Comparison of ENCODE assay signal across 9 cellular contexts in genomic region chr10:13708256-13708990, GRCh38.
DNase-seq lines count a peak whose midpoint lies in the region; ATAC-seq, FAIRE-seq and TF ChIP-seq lines count a peak whose summit lies in the region.
"Had no signal": no experiment of that assay in that cellular context is flagged by ENCODE, and none has a peak within 500 bp of the region (broad histone marks: within the 10 kb centered on the region; RNA-seq: fewer than 3 reads in every experiment).

No MANE protein-coding gene starts in this region.

- H3K4me1 Mint-ChIP-seq in memory B cell = peaks cover 24% of the 10 kb centered on the region

- H3K27me3 ChIP-seq in heart left ventricle = no peaks in the 10 kb centered on the region
- no peaks in the 10 kb centered on the region for H3K27me3 ChIP-seq in K562 (ENCODE audit: control insufficient read depth in 2 of 2, insufficient read depth in 2 of 2, low read length in 2 of 2)
- H3K27me3 ChIP-seq in upper lobe of left lung = no peaks in the 10 kb centered on the region

- H4K20me1 ChIP-seq in K562 (replicated peaks; ENCODE audit: control insufficient read depth, insufficient read depth, low read length) = no peaks in the 10 kb centered on the region

- H3K27me3 Mint-ChIP-seq in memory B cell = peaks cover 18% of the 10 kb centered on the region

- H3K9me3 ChIP-seq in heart left ventricle (no peaks in the 10 kb centered on the region), K562 (replicated peaks; ENCODE audit: control insufficient read depth, insufficient read depth, low read depth, low read length) (no peaks in the 10 kb centered on the region), upper lobe of left lung (no peaks in the 10 kb centered on the region)

- ATAC-seq in heart left ventricle (no peak), left ventricle myocardium superior (no peak), K562 (no peak), memory B cell (ENCODE audit: low read depth) (no peak), upper lobe of left lung (ENCODE audit: low FRiP score in 2 of 2) (no peak), GM18909 (IDR thresholded peaks at IDR 0.05; ENCODE audit: poor library complexity, unreplicated experiment) (no peak), GM19463 (IDR thresholded peaks at IDR 0.05; ENCODE audit: unreplicated experiment) (no peak)

- H3K36me3 ChIP-seq in heart left ventricle (peaks cover 0 to 7% (median 0%) of the 10 kb centered on the region in 9 donors), K562 (ENCODE audit: control insufficient read depth, insufficient read depth, low read length) (no peaks in the 10 kb centered on the region), upper lobe of left lung (no peaks in the 10 kb centered on the region)

- TF ChIP-seq EP300 in K562 (IDR thresholded peaks at IDR 0.05; ENCODE audit: low read length) = no peak
- no peak for TF ChIP-seq EP300 in upper lobe of left lung (IDR thresholded peaks at IDR 0.05)

- in situ Hi-C loops in K562 (cut with MboI) = no loop called here

- intact Hi-C loops in heart left ventricle (cut with DNase I) = loop anchor here in 5 of 10 donors (5.0 to 10.0 kb wide), 5 partner anchors 36 to 69 kb away; no protein-coding TSS in a partner anchor
- intact Hi-C loops in left ventricle myocardium superior (cut with micrococcal nuclease) = no loop called here
- intact Hi-C loops in K562 (cut with micrococcal nuclease) = loop anchor here (5.0 kb wide), 1 partner anchor 69 kb away; no protein-coding TSS in a partner anchor

- H3K36me3 Mint-ChIP-seq in memory B cell = no peaks in the 10 kb centered on the region

- peak overlapping the region in 10 of 12 donors; percentile 49 to 78 (median 64) for H3K4me3 ChIP-seq in heart left ventricle
- no peak overlapping the region for H3K4me3 ChIP-seq in K562
- H3K4me3 ChIP-seq in upper lobe of left lung = peak overlapping the region in 3 of 4 donors; percentile 45 to 56 (median 51)

- 64 to 79% (median 75%) methylated on average over 8 of the region's 8 CpGs for WGBS in heart left ventricle, 4 donors
- 61% methylated on average over 8 of the region's 8 CpGs for WGBS in K562 (ENCODE audit: insufficient coverage, low coverage, missing lambda C conversion rate)
- WGBS in upper lobe of left lung, 2 donors = 69 to 70% methylated on average over 8 of the region's 8 CpGs

- CTCF ChIA-PET in K562 (lab: Yijun Ruan, JAX; ENCODE audit: low intra/inter-chr PET ratio) = no interaction called here

- H3K27ac ChIP-seq in heart left ventricle (peak overlapping the region; percentile 60 to 91 (median 82)), K562 (ENCODE audit: extremely low read depth, low read depth, low read length) (no peak overlapping the region), upper lobe of left lung (peak overlapping the region; percentile 38 to 71 (median 61))

- TF ChIP-seq POLR2A in heart left ventricle (IDR thresholded peaks at IDR 0.05) (no peak), K562 (conservative IDR thresholded peaks at IDR 0.05) (no peak), upper lobe of left lung (IDR thresholded peaks at IDR 0.05) (no peak)

- no peak overlapping the region for H3K27ac Mint-ChIP-seq in memory B cell
- H3K27ac Mint-ChIP-seq: T-helper 1 cell treated with Interleukin-12 subunit alpha and Interleukin-12 subunit beta and Interleukin-4 antibody, amounts not matched to agents 30 μg/mL and 1 μg/mL, for 36 hours had no signal

- no peak for FAIRE-seq in K562 (lab: Jason Lieb, UNC)

- DNase-seq in heart left ventricle = no peak
- no peak for DNase-seq in left ventricle myocardium superior
- DNase-seq in K562 (ENCODE audit: extremely low read depth in 1 of 4, low spot score in 3 of 4) = no peak
- DNase-seq in memory B cell (ENCODE audit: low spot score in 2 of 2) = no peak
- DNase-seq in upper lobe of left lung = no peak
- no peak for DNase-seq in NCI-H1694 treated with DMSO at 0.1 percent for 48 hours (lab: John Stamatoyannopoulos, UW)

- H2AFZ ChIP-seq in K562 (ENCODE audit: low read depth, low read length) = peak overlapping the region; percentile 92

- H3K4me3 Mint-ChIP-seq in memory B cell = peak overlapping the region; percentile 71

- TF ChIP-seq RAD21 in K562 (CRISPR knock-in tag; conservative IDR thresholded peaks at IDR 0.05 in 1 of 2, IDR thresholded peaks at IDR 0.05 in 1 of 2) = no peak

- H3K4me2 ChIP-seq in K562 (ENCODE audit: insufficient read depth, low read length) = peak overlapping the region; percentile 91; the same call in 1 of the 2 replicates

- H3K9me3 Mint-ChIP-seq in memory B cell = no peaks in the 10 kb centered on the region
- H3K9me3 Mint-ChIP-seq: T-helper 1 cell treated with Interleukin-12 subunit alpha and Interleukin-12 subunit beta and Interleukin-4 antibody, amounts not matched to agents 30 μg/mL and 1 μg/mL, for 36 hours had no signal

- peak overlapping the region; percentile 9 to 71; a peak in 2 of 4 replicates for H3K9ac ChIP-seq in K562 (ENCODE audit: insufficient read depth in 1 of 2, low read depth in 2 of 2, low read length in 2 of 2)

- H3K4me1 ChIP-seq in heart left ventricle (peaks cover 4 to 94% (median 57%) of the 10 kb centered on the region in 12 donors), K562 (replicated peaks in 1 of 2; ENCODE audit: control insufficient read depth in 2 of 2, insufficient read depth in 2 of 2, low read length in 2 of 2) (peaks cover 40% of the 10 kb centered on the region in 2 experiments; a peak in 3 of 5 replicates), upper lobe of left lung (peaks cover 26 to 61% (median 39%) of the 10 kb centered on the region in 4 donors)

- peaks cover 15% of the 10 kb centered on the region; the same call in 1 of the 3 replicates for H3K79me2 ChIP-seq in K562 (ENCODE audit: control insufficient read depth, insufficient read depth, low read length)

- no peaks in the 10 kb centered on the region for H3K9me1 ChIP-seq in K562 (ENCODE audit: control insufficient read depth, insufficient read depth, low read length)

- TF ChIP-seq CTCF in heart left ventricle (IDR thresholded peaks at IDR 0.05) (no peak), K562 (IDR thresholded peaks at IDR 0.05 in 2 of 3, conservative IDR thresholded peaks at IDR 0.05 in 1 of 3; ENCODE audit: insufficient read depth in 2 of 3, low read depth in 1 of 3, low read length in 3 of 3) (no peak), upper lobe of left lung (IDR thresholded peaks at IDR 0.05) (no peak)

- BruUV-seq in K562 (replicated peaks; lab: Mats Ljungman, UMichigan) = no TSS peak

- POLR2A ChIA-PET in K562 (lab: Yijun Ruan, JAX) = interaction anchor here (1.6 kb wide), 1 partner anchor 22 kb away, joined by 4 read pairs; no protein-coding TSS in a partner anchor

TF ChIP-seq in K562, 482 proteins besides CTCF, POLR2A, EP300 and RAD21:
- TF ChIP-seq, protein P1, sequence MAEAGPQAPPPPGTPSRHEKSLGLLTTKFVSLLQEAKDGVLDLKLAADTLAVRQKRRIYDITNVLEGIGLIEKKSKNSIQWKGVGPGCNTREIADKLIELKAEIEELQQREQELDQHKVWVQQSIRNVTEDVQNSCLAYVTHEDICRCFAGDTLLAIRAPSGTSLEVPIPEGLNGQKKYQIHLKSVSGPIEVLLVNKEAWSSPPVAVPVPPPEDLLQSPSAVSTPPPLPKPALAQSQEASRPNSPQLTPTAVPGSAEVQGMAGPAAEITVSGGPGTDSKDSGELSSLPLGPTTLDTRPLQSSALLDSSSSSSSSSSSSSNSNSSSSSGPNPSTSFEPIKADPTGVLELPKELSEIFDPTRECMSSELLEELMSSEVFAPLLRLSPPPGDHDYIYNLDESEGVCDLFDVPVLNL (CRISPR knock-in tag; IDR thresholded peaks at IDR 0.05; ENCODE audit: low read depth) = no peak
- TF ChIP-seq, protein P2, sequence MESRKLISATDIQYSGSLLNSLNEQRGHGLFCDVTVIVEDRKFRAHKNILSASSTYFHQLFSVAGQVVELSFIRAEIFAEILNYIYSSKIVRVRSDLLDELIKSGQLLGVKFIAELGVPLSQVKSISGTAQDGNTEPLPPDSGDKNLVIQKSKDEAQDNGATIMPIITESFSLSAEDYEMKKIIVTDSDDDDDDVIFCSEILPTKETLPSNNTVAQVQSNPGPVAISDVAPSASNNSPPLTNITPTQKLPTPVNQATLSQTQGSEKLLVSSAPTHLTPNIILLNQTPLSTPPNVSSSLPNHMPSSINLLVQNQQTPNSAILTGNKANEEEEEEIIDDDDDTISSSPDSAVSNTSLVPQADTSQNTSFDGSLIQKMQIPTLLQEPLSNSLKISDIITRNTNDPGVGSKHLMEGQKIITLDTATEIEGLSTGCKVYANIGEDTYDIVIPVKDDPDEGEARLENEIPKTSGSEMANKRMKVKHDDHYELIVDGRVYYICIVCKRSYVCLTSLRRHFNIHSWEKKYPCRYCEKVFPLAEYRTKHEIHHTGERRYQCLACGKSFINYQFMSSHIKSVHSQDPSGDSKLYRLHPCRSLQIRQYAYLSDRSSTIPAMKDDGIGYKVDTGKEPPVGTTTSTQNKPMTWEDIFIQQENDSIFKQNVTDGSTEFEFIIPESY (CRISPR knock-in tag; IDR thresholded peaks at IDR 0.05) = peak; percentile 91
TF ChIP-seq in K562: peak in this region for 1.
